ENCODE assay signal across 8 cellular contexts in genomic region chr1:32773018-32773763, GRCh38. TPM values are rescaled to one million over a fixed set of nuclear protein-coding genes. Genes with fewer than 3 reads are reported as not detected.
DNase-seq lines count a peak whose midpoint lies in the region; ATAC-seq and TF ChIP-seq lines count a peak whose summit lies in the region.

No MANE protein-coding gene starts in this region.

- no peaks in the 10 kb centered on the region for H3K9me3 Mint-ChIP-seq in activated T-cell treated with anti-CD3 and anti-CD28 coated beads, Interleukin-2, amount 50 U/mL, for 4 hours
- no peaks in the 10 kb centered on the region for H3K9me3 Mint-ChIP-seq in nephron

- H3K36me3 Mint-ChIP-seq in activated T-cell treated with anti-CD3 and anti-CD28 coated beads, Interleukin-2, amount 50 U/mL, for 4 hours (ENCODE audit: insufficient read depth): peaks cover 16% of the 10 kb centered on the region
- H3K36me3 Mint-ChIP-seq in nephron (ENCODE audit: low read depth): peaks cover 37% of the 10 kb centered on the region

- peak; percentile 81 to 93 (median 91) for TF ChIP-seq CTCF in nephron (IDR thresholded peaks at IDR 0.05; ENCODE audit: unreplicated experiment in 3 of 3)

- H3K4me3 Mint-ChIP-seq in activated T-cell treated with anti-CD3 and anti-CD28 coated beads, Interleukin-2, amount 50 U/mL, for 4 hours: no peak overlapping the region
- H3K4me3 Mint-ChIP-seq in nephron: peak overlapping the region in 1 of 3 experiments; percentile 4

- H3K27ac Mint-ChIP-seq in nephron: peak overlapping the region; percentile 38 to 72 (median 66)

- H3K4me1 Mint-ChIP-seq in activated T-cell treated with anti-CD3 and anti-CD28 coated beads, Interleukin-2, amount 50 U/mL, for 4 hours (ENCODE audit: low read depth): peaks cover 3% of the 10 kb centered on the region
- H3K4me1 Mint-ChIP-seq in nephron: peaks cover 41% of the 10 kb centered on the region

- DNase-seq in EH (ENCODE audit: low read depth) (peak; percentile 74), fibroblast of gingiva (ENCODE audit: low read depth) (peak; percentile 63)
- DNase-seq in Jurkat, Clone E6-1 (ENCODE audit: low read depth, low spot score): peak; percentile 60
- DNase-seq in activated T-cell treated with anti-CD3 and anti-CD28 coated beads, Interleukin-2, amount 50 U/mL, for 4 hours: peak; percentile 71
- peak; percentile 80 for DNase-seq in stimulated activated naive CD8-positive, alpha-beta T cell treated with anti-CD3 and anti-CD28 coated beads, Interleukin-15, Interleukin-2, amounts not matched to agents 100 U/mL and 50 U/mL, for 24 hours

- no peak overlapping the region for H3K4me3 ChIP-seq in Jurkat, Clone E6-1 (ENCODE audit: low read length)

- H3K27me3 Mint-ChIP-seq in activated T-cell treated with anti-CD3 and anti-CD28 coated beads, Interleukin-2, amount 50 U/mL, for 4 hours (ENCODE audit: low read depth): no peaks in the 10 kb centered on the region
- H3K27me3 Mint-ChIP-seq in nephron (ENCODE audit: low read depth): no peaks in the 10 kb centered on the region

- peak; percentile 77 to 78 for ATAC-seq in activated T-cell treated with anti-CD3 and anti-CD28 coated beads, Interleukin-2, amount 50 U/mL, for 4 hours
- ATAC-seq in stimulated activated naive CD8-positive, alpha-beta T cell treated with anti-CD3 and anti-CD28 coated beads, Interleukin-15, Interleukin-2, amounts not matched to agents 100 U/mL and 50 U/mL, for 24 hours: peak; percentile 79
- no peak for ATAC-seq in GM21360 (IDR thresholded peaks at IDR 0.05; ENCODE audit: unreplicated experiment)

TF ChIP-seq in PFSK-1, 5 proteins besides CTCF, POLR2A, EP300 and RAD21:
- no peak for TF ChIP-seq REST (IDR thresholded peaks at IDR 0.05; ENCODE audit: insufficient read depth in 1 of 2, low read depth in 2 of 2, low read length in 2 of 2)
- TF ChIP-seq POLR2AphosphoS5 (IDR thresholded peaks at IDR 0.05; ENCODE audit: low read depth, low read length): peak; percentile 26

RNA-seq across cellular contexts. Expression of gene YARS1, which starts 44.0 kb away (rescaled TPM):
- polyA plus RNA-seq in Jurkat, Clone E6-1 (2012; ENCODE audit: insufficient read depth, insufficient read length): 224 TPM
- 425 TPM for polyA plus RNA-seq in PFSK-1 (2012; ENCODE audit: insufficient read length, low read depth)
- total RNA-seq in activated T-cell treated with anti-CD3 and anti-CD28 coated beads, Interleukin-2, amount 50 U/mL, for 4 hours: 100 to 1,000 TPM; 243 to 304 (median 264) TPM

RNA-seq across cellular contexts. Expression of gene S100PBP, which starts 44.3 kb away (rescaled TPM):
- polyA plus RNA-seq in Jurkat, Clone E6-1 (2012; ENCODE audit: insufficient read depth, insufficient read length): 36.8 TPM
- polyA plus RNA-seq in PFSK-1 (2012; ENCODE audit: insufficient read length, low read depth): 18.8 TPM
- 10 to 100 TPM; 14.9 to 19.6 (median 15.8) TPM for total RNA-seq in activated T-cell treated with anti-CD3 and anti-CD28 coated beads, Interleukin-2, amount 50 U/mL, for 4 hours
